Comparison of ENCODE assay signal across 8 cellular contexts in the genomic region with DNA sequence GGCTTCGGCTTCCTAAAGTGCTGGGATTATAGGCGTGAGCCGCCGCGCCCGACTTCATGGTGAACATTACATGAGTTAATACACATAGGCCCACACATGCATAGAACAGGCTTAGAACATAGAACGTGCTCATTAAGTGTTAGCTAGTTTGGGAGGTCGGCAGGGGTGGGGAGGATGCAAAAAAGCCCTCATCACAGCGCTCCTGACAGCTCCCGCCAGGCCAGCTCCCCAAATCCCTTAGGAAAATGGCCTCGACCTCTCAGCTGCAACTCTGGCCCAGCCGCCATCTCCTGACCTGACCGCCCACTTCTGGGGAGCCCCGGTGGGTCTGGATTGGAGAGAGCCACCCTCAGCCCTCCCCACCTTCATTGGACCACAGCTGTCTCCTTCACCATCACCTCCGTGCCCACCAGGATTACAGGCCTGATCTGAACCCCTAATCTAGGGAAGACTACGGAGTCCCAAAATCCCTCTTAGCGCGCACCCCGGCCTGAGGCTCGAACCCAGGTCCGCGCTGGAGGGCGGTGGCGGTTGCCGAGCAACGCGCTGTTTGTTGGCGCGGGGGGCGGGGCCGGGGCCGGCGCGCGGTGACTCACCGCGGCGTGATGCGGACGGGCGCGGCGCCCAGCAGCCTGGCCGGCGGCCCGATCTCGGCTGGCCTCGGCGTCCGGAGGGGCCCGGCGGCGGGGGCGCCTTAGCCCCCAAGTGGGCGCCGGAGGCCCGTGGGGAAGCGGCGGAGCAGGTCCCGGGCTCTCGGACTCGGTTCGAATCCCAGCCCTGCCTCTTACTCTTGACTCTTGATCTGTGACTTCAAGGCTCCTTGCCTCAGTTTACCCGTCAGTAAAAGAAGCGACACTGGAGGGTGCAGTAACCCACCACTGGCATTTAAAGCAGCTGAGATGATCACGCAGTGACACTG. TPM values are rescaled to one million over a fixed set of nuclear protein-coding genes. Genes with fewer than 3 reads are reported as not detected.
DNase-seq lines count a peak whose midpoint lies in the region; ATAC-seq, FAIRE-seq and TF ChIP-seq lines count a peak whose summit lies in the region.

No MANE protein-coding gene starts in this region.

- peak overlapping the region; percentile 44 for H3K23ac ChIP-seq in neuronal stem cell (ENCODE audit: low read depth, low read length, poor library complexity)

- H3K4me3 Mint-ChIP-seq in activated naive CD8-positive, alpha-beta T cell treated with anti-CD3 and anti-CD28 coated beads, Interleukin-2, amount 50 U/mL, for 24 hours: peak overlapping the region; percentile 79
- H3K4me3 Mint-ChIP-seq in glutamatergic neuron (ENCODE audit: unreplicated experiment): peak overlapping the region; percentile 46

- no peak overlapping the region for H3K4ac ChIP-seq in neuronal stem cell (ENCODE audit: low read length)

- H3K4me1 ChIP-seq in HAP-1 (peaks cover 19% of the 10 kb centered on the region), neuronal stem cell (ENCODE audit: control insufficient read depth in 2 of 2, insufficient read depth in 1 of 2, low read depth in 1 of 2, low read length in 2 of 2) (peaks cover 24 to 31% of the 10 kb centered on the region in 2 donors)

- H2AK5ac ChIP-seq in neuronal stem cell (ENCODE audit: low read depth, low read length): peak overlapping the region; percentile 99

- no peak for TF ChIP-seq CTCF in glutamatergic neuron (IDR thresholded peaks at IDR 0.05; ENCODE audit: partially characterized antibody, unreplicated experiment)

- peak overlapping the region; percentile 59 for H3K27ac ChIP-seq in neuronal stem cell (replicated peaks; ENCODE audit: low read length)

- in situ Hi-C loops in ACHN (cut with HindIII; ENCODE audit: low pct_ligation_motif_present, low pct_unique_long_range_greater_than_20kb, low sequenced_read_pairs): no loop called here
- in situ Hi-C loops in HAP-1 (cut with MboI; ENCODE audit: low sequenced_read_pairs): no loop called here

- H3K36me3 ChIP-seq in HAP-1 (replicated peaks) (no peaks in the 10 kb centered on the region), neuronal stem cell (replicated peaks in 1 of 2; ENCODE audit: control insufficient read depth in 2 of 2, insufficient read depth in 2 of 2, low read length in 2 of 2) (no peaks in the 10 kb centered on the region)

- peak overlapping the region; percentile 94 for H3K18ac ChIP-seq in neuronal stem cell (ENCODE audit: low read length)

- H3K79me1 ChIP-seq in neuronal stem cell (ENCODE audit: low read depth, low read length): no peaks in the 10 kb centered on the region

- ATAC-seq in activated naive CD8-positive, alpha-beta T cell treated with anti-CD3 and anti-CD28 coated beads, Interleukin-2, amount 50 U/mL, for 24 hours: no peak
- no peak for ATAC-seq in GM18870 (IDR thresholded peaks at IDR 0.05; ENCODE audit: unreplicated experiment)

- H4K91ac ChIP-seq in neuronal stem cell (ENCODE audit: low read depth, low read length, poor library complexity): peak overlapping the region; percentile 85

- H2BK15ac ChIP-seq in neuronal stem cell (ENCODE audit: low read length): peak overlapping the region; percentile 98

- peaks cover 52% of the 10 kb centered on the region for H3K4me1 Mint-ChIP-seq in activated naive CD8-positive, alpha-beta T cell treated with anti-CD3 and anti-CD28 coated beads, Interleukin-2, amount 50 U/mL, for 24 hours
- H3K4me1 Mint-ChIP-seq in glutamatergic neuron (ENCODE audit: low read depth, unreplicated experiment): peaks cover 4% of the 10 kb centered on the region

- H2BK12ac ChIP-seq in neuronal stem cell (ENCODE audit: low read length): peak overlapping the region; percentile 93

- no CpG with 5 or more reads among the region's 66 CpGs for WGBS in neuronal stem cell (ENCODE audit: extremely low coverage in 2 of 2, insufficient read length in 2 of 2, insufficient replicate concordance in 1 of 2), 2 donors

- H2BK5ac ChIP-seq in neuronal stem cell (ENCODE audit: low read length): no peak overlapping the region

- peak overlapping the region; percentile 54 for H3K4me2 ChIP-seq in neuronal stem cell (ENCODE audit: insufficient read depth, low read length, poor library complexity, severe bottlenecking)

- no peak for FAIRE-seq in urothelium cell line (lab: Jason Lieb, UNC)

- H3K27ac Mint-ChIP-seq in activated naive CD8-positive, alpha-beta T cell treated with anti-CD3 and anti-CD28 coated beads, Interleukin-2, amount 50 U/mL, for 24 hours: peak overlapping the region; percentile 95
- no peak overlapping the region for H3K27ac Mint-ChIP-seq in glutamatergic neuron (ENCODE audit: unreplicated experiment)

- H3K27me3 ChIP-seq in HAP-1 (ENCODE audit: low read depth) (no peaks in the 10 kb centered on the region), neuronal stem cell (ENCODE audit: control insufficient read depth in 3 of 3, insufficient read depth in 3 of 3, low read depth in 1 of 3, low read length in 3 of 3) (no peaks in the 10 kb centered on the region)

- peak overlapping the region; percentile 77 for H3K9ac ChIP-seq in neuronal stem cell (ENCODE audit: low read depth, low read length, poor library complexity)

- peaks cover 3% of the 10 kb centered on the region for H3K27me3 Mint-ChIP-seq in activated naive CD8-positive, alpha-beta T cell treated with anti-CD3 and anti-CD28 coated beads, Interleukin-2, amount 50 U/mL, for 24 hours
- H3K27me3 Mint-ChIP-seq in glutamatergic neuron (ENCODE audit: unreplicated experiment): no peaks in the 10 kb centered on the region

- H3K14ac ChIP-seq in neuronal stem cell (ENCODE audit: low read length): no peak overlapping the region

- peak overlapping the region; percentile 29 for H4K8ac ChIP-seq in neuronal stem cell (ENCODE audit: low read depth, low read length)

- H2BK120ac ChIP-seq in neuronal stem cell (ENCODE audit: low read depth, low read length): peak overlapping the region; percentile 99

- H3K9me3 ChIP-seq in HAP-1: no peaks in the 10 kb centered on the region
- H3K9me3 ChIP-seq in neuronal stem cell (replicated peaks in 1 of 2; ENCODE audit: control insufficient read depth in 2 of 2, insufficient read depth in 1 of 2, low read depth in 1 of 2, low read length in 2 of 2): no peaks in the 10 kb centered on the region

- H3K9me3 Mint-ChIP-seq in activated naive CD8-positive, alpha-beta T cell treated with anti-CD3 and anti-CD28 coated beads, Interleukin-2, amount 50 U/mL, for 24 hours: no peaks in the 10 kb centered on the region
- H3K9me3 Mint-ChIP-seq in glutamatergic neuron (ENCODE audit: unreplicated experiment): peaks cover 2% of the 10 kb centered on the region

- peak overlapping the region; percentile 84 for H2AFZ ChIP-seq in neuronal stem cell (ENCODE audit: low read length)

- H3K36me3 Mint-ChIP-seq in activated naive CD8-positive, alpha-beta T cell treated with anti-CD3 and anti-CD28 coated beads, Interleukin-2, amount 50 U/mL, for 24 hours (ENCODE audit: low read depth): peaks cover 3% of the 10 kb centered on the region
- H3K36me3 Mint-ChIP-seq in glutamatergic neuron (ENCODE audit: unreplicated experiment): no peaks in the 10 kb centered on the region

- peak; percentile 76 for DNase-seq in ACHN
- DNase-seq in HAP-1 (ENCODE audit: low spot score in 2 of 2): peak; percentile 68 to 87
- peak; percentile 76 for DNase-seq in RPMI7951 (ENCODE audit: low read depth)
- DNase-seq in activated naive CD8-positive, alpha-beta T cell treated with anti-CD3 and anti-CD28 coated beads, Interleukin-2, amount 50 U/mL, for 24 hours: peak; percentile 81
- peak; percentile 80 for DNase-seq in glutamatergic neuron
- DNase-seq in neuronal stem cell (ENCODE audit: low spot score): no peak
- DNase-seq in urothelium cell line (ENCODE audit: low spot score): peak; percentile 56

- H3K4me3 ChIP-seq in HAP-1 (peak overlapping the region; percentile 21), neuronal stem cell (ENCODE audit: low read length in 2 of 2) (no peak overlapping the region)

RNA-seq across cellular contexts. Expression of a gene that starts 26.7 kb away (rescaled TPM):
- 1.3 TPM in 1 of 2 replicates, not detected in the other for total RNA-seq in RPMI7951 (2014; rRNA removed; shearing (Covaris generic))
- not detected for total RNA-seq in glutamatergic neuron (ENCODE audit: unreplicated experiment)
- 0.08 TPM for polyA plus RNA-seq in neuronal stem cell (2013, experiment 1 of 2)
- polyA plus RNA-seq in neuronal stem cell (2013, experiment 2 of 2): not detected

RNA-seq across cellular contexts. Expression of a gene that starts 55.0 kb away (rescaled TPM):
- total RNA-seq in RPMI7951 (2014; rRNA removed; shearing (Covaris generic)): 2.8 TPM in 2 replicates
- total RNA-seq in glutamatergic neuron (ENCODE audit: unreplicated experiment): 46.0 TPM
- polyA plus RNA-seq in neuronal stem cell (2013, experiment 1 of 2): 16.2 TPM
- 16.7 TPM for polyA plus RNA-seq in neuronal stem cell (2013, experiment 2 of 2)

RNA-seq across cellular contexts. Expression of a gene that starts 55.7 kb away (rescaled TPM):
- total RNA-seq in RPMI7951 (2014; rRNA removed; shearing (Covaris generic)): 1.6 and 2.1 TPM in 2 replicates
- 4.6 TPM for total RNA-seq in glutamatergic neuron (ENCODE audit: unreplicated experiment)
- 1.8 TPM for polyA plus RNA-seq in neuronal stem cell (2013, experiment 1 of 2)
- 2.1 TPM for polyA plus RNA-seq in neuronal stem cell (2013, experiment 2 of 2)

RNA-seq across cellular contexts. Expression of a gene that starts 55.8 kb away (rescaled TPM):
- total RNA-seq in RPMI7951 (2014; rRNA removed; shearing (Covaris generic)): 14.7 and 15.7 TPM in 2 replicates
- 56.3 TPM for total RNA-seq in glutamatergic neuron (ENCODE audit: unreplicated experiment)
- 19.7 TPM for polyA plus RNA-seq in neuronal stem cell (2013, experiment 1 of 2)
- polyA plus RNA-seq in neuronal stem cell (2013, experiment 2 of 2): 18.7 TPM

Comparison
In these comparisons a context has a peak if more than half of its experiments do, and no peak if none do; other contexts are left out.
1. RNA of a gene that starts 55.0 kb away (total RNA-seq): 46.0 TPM in glutamatergic neuron (single experiment); 2.8 TPM in RPMI7951; every median in the first group is over 10 times any median in the second.